8 cellular contexts compared by ENCODE assay signal in the genomic region with DNA sequence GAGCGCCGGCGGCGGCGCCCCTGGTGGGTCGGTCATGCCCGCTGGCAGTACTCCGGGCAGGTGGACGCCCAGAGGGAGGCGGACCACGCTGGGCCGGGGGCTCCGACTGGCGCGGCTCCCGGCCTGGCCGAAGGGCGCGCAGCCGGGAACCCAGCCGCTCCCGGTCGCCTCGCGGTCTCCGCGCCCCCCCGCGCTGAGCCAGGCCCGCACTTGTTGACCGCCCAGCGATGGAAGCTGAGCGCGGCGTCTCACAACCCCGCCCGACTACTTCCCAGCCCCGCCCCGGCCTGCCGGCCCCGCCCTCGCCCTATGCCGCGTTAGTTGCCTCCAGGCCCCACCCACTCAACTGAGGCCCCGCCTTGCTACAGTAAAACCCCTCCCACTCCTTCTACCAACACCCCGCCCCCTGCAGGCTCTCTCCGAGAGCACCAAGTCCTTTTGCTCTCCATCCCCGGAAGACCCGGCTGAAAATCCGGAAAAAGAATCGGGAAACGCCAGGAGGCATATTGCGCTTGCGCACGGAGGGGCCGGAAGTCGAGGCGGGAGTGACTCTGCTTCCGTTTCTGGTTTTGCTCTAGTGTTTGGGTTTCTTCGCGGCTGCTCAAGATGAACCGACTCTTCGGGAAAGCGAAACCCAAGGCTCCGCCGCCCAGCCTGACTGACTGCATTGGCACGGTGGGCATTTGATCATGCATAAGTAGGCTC. TPM values are rescaled to one million over a fixed set of nuclear protein-coding genes. Genes with fewer than 3 reads are reported as not detected.
DNase-seq lines count a peak whose midpoint lies in the region; ATAC-seq and TF ChIP-seq lines count a peak whose summit lies in the region.

Gene BAG1, minus strand, starts transcription at position 236 of the 705 bp plus-strand sequence.
Gene CHMP5, plus strand, starts transcription at position 577 of the 705 bp plus-strand sequence. Its CDS starts 30 bp downstream, at position 607.

- peak; percentile 85 for ATAC-seq in HG03460 (IDR thresholded peaks at IDR 0.05; ENCODE audit: unreplicated experiment)

- DNase-seq in GM19240 (ENCODE audit: insufficient read length, low spot score) (peak; percentile 92), NCI-H526 (lab: John Stamatoyannopoulos, UW) (peak; percentile 96 to 99), colonic mucosa (peak; percentile 100), kidney tubule cell (ENCODE audit: low spot score) (peak; percentile 99)
- DNase-seq in activated CD4-positive, alpha-beta T cell treated with anti-CD3 and anti-CD28 coated beads for 48 hours, result peak; percentile 100
- DNase-seq in stimulated activated CD4-positive, alpha-beta T cell treated with anti-CD3 and anti-CD28 coated beads, Interleukin-1b, Interleukin-23, amount 100 ng/mL, for 24 hours (ENCODE audit: low read depth in 4 of 4, low spot score in 1 of 4), result peak; percentile 98 to 100 (median 99)

- peaks cover 40% of the 10 kb centered on the region for H3K4me1 ChIP-seq in BLaER1
- H3K4me1 ChIP-seq in colonic mucosa, result no peaks in the 10 kb centered on the region

- no peak for TF ChIP-seq CTCF in colonic mucosa (IDR thresholded peaks at IDR 0.05)

- intact Hi-C loops in colonic mucosa (cut with DNase I), result no loop called here

- H3K9ac ChIP-seq in BLaER1 (peak within 1 kb of the TSS; percentile 89), colonic mucosa (ENCODE audit: low read depth in 2 of 2, low read length in 2 of 2) (peak within 1 kb of the TSS; percentile 98 to 99)

- peak within 1 kb of the TSS; percentile 96 for H3K4me2 ChIP-seq in BLaER1

- no peaks in the 10 kb centered on the region for H3K9me3 ChIP-seq in BLaER1
- H3K9me3 ChIP-seq in colonic mucosa, result no peaks in the 10 kb centered on the region

- H3K27me3 ChIP-seq in BLaER1 (no peaks in the 10 kb centered on the region), colonic mucosa (no peaks in the 10 kb centered on the region)

- H3K36me3 ChIP-seq in BLaER1 (peaks cover 68% of the 10 kb centered on the region), colonic mucosa (peaks cover 8% of the 10 kb centered on the region)

- H3K27ac ChIP-seq in BLaER1 (peak within 1 kb of the TSS; percentile 92), colonic mucosa (peak within 1 kb of the TSS; percentile 81)

- H4K20me1 ChIP-seq in BLaER1, result peaks cover 21% of the 10 kb centered on the region; the same call in 1 of the 2 replicates

- peak within 1 kb of the TSS; percentile 98 for H3K4me3 ChIP-seq in BLaER1
- peak within 1 kb of the TSS; percentile 73 for H3K4me3 ChIP-seq in colonic mucosa

RNA-seq across cellular contexts. Expression of gene BAG1, which starts in this region (rescaled TPM):
- total RNA-seq in colonic mucosa, result 100 to 1,000 TPM; 117 to 122 TPM

RNA-seq across cellular contexts. Expression of gene CHMP5, which starts in this region (rescaled TPM):
- total RNA-seq in colonic mucosa, result 10 to 100 TPM; 60.3 to 97.0 TPM

Comparison
In these comparisons a context has a peak if more than half of its experiments do, and no peak if none do; other contexts are left out.
1. Peak in every context shown above with its lines: DNase-seq, ATAC-seq, H3K4me3 ChIP-seq and H3K27ac ChIP-seq.